17 cellular contexts compared by ENCODE assay signal in the genomic region with DNA sequence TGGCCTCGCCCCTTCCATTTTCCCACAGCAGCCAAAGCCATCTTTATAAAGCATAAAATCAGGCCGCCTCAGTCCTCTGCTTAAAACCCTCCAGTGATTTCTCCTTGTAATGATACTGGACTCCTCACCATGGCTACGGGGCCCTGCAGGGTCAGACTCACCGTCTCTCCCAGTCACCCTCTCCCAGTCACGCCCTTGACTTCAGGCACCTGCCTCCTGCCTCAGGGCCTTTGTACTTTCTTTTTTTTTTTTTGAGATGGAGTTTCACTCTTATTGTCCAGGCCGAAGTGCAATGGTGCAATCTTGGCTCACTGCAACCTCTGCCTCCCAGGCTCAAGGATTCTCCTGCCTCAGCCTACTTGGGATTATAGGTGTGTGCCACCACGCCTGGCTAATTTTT. TPM values are rescaled to one million over a fixed set of nuclear protein-coding genes. Genes with fewer than 3 reads are reported as not detected.
DNase-seq lines count a peak whose midpoint lies in the region; ATAC-seq and TF ChIP-seq lines count a peak whose summit lies in the region.
"Had no signal": no experiment of that assay in that cellular context is flagged by ENCODE, and none has a peak within 500 bp of the region (broad histone marks: within the 10 kb centered on the region; RNA-seq: fewer than 3 reads in every experiment).

No MANE protein-coding gene starts in this region.

- H3K27me3 Mint-ChIP-seq in CD8-positive, alpha-beta T cell (ENCODE audit: low read depth): no peaks in the 10 kb centered on the region
- H3K27me3 Mint-ChIP-seq in HFFc6 (ENCODE audit: insufficient read depth) (no peaks in the 10 kb centered on the region; the same call in 1 of the 2 replicates), mesothelial cell of epicardium (ENCODE audit: low read depth) (peaks cover 11% of the 10 kb centered on the region), WTC11 (ENCODE audit: low read depth) (no peaks in the 10 kb centered on the region)
- H3K27me3 Mint-ChIP-seq in activated T-helper 17 cell treated with anti-CD3 and anti-CD28 coated beads, Interleukin-2, amount 50 U/mL, for 72 hours: no peaks in the 10 kb centered on the region

- no peak for ATAC-seq in CD8-positive, alpha-beta T cell
- no peak for ATAC-seq in activated T-helper 17 cell treated with anti-CD3 and anti-CD28 coated beads, Interleukin-2, amount 50 U/mL, for 72 hours (replicated peaks)
- no peak for ATAC-seq in WTC11
- ATAC-seq: heart right ventricle had no signal

- H3K27ac ChIP-seq in CD8-positive, alpha-beta T cell (ENCODE audit: low read depth, low read length): no peak overlapping the region
- peak overlapping the region; percentile 12 for H3K27ac ChIP-seq in mesenchymal stem cell (ENCODE audit: low read length, poor library complexity, severe bottlenecking)
- H3K27ac ChIP-seq: C4-2B, colonic mucosa, heart right ventricle, skin epidermis had no signal

- no peak overlapping the region for H2BK5ac ChIP-seq in mesenchymal stem cell (ENCODE audit: low read depth, low read length, poor library complexity, severe bottlenecking)

- H3K4me3 ChIP-seq in CD8-positive, alpha-beta T cell (ENCODE audit: low read depth, low read length): no peak overlapping the region
- no peak overlapping the region for H3K4me3 ChIP-seq in mesenchymal stem cell (ENCODE audit: insufficient read depth in 1 of 2, low read depth in 1 of 2, low read length in 2 of 2)
- H3K4me3 ChIP-seq: colonic mucosa, heart right ventricle, skin epidermis had no signal

- no peak overlapping the region for H3K18ac ChIP-seq in mesenchymal stem cell (ENCODE audit: low read depth in 1 of 2, low read length in 2 of 2)

- 92% methylated on average over 7 of the region's 7 CpGs for WGBS in mesenchymal stem cell

- H3K9me3 Mint-ChIP-seq in CD8-positive, alpha-beta T cell: no peaks in the 10 kb centered on the region
- H3K9me3 Mint-ChIP-seq in HFFc6: no peaks in the 10 kb centered on the region; the same call in 1 of the 2 replicates
- H3K9me3 Mint-ChIP-seq in activated T-helper 17 cell treated with anti-CD3 and anti-CD28 coated beads, Interleukin-2, amount 50 U/mL, for 72 hours: no peaks in the 10 kb centered on the region
- H3K9me3 Mint-ChIP-seq in mesothelial cell of epicardium: peaks cover 9% of the 10 kb centered on the region
- peaks cover 7% of the 10 kb centered on the region for H3K9me3 Mint-ChIP-seq in WTC11

- no peak overlapping the region for H3K23ac ChIP-seq in mesenchymal stem cell (ENCODE audit: low read length in 2 of 2)

- intact Hi-C loops in CD8-positive, alpha-beta T cell (cut with DNase I, micrococcal nuclease): no loop called here

- H3K4ac ChIP-seq in mesenchymal stem cell (ENCODE audit: low read depth in 1 of 2, low read length in 2 of 2): no peak overlapping the region

- no peak overlapping the region for H4K8ac ChIP-seq in mesenchymal stem cell (ENCODE audit: low read length)

- H2BK120ac ChIP-seq in mesenchymal stem cell (ENCODE audit: low read depth, low read length): no peak overlapping the region

- no peak overlapping the region for H2BK12ac ChIP-seq in mesenchymal stem cell (ENCODE audit: low read length in 2 of 2)

- no peak overlapping the region for H3K14ac ChIP-seq in mesenchymal stem cell (ENCODE audit: low read length in 2 of 2)

- H3K36me3 ChIP-seq in CD8-positive, alpha-beta T cell (ENCODE audit: insufficient read depth, low read length): peaks cover 26% of the 10 kb centered on the region
- peaks cover 0 to 18% of the 10 kb centered on the region in 2 experiments for H3K36me3 ChIP-seq in mesenchymal stem cell (ENCODE audit: control insufficient read depth in 1 of 2, insufficient read depth in 2 of 2, low read depth in 1 of 2, low read length in 2 of 2)
- H3K36me3 ChIP-seq: colonic mucosa had no signal

- no peaks in the 10 kb centered on the region for H3K27me3 ChIP-seq in CD8-positive, alpha-beta T cell (ENCODE audit: insufficient read depth, low read length)
- no peaks in the 10 kb centered on the region for H3K27me3 ChIP-seq in mesenchymal stem cell (ENCODE audit: control insufficient read depth in 1 of 2, insufficient read depth in 1 of 2, low read length in 2 of 2)
- H3K27me3 ChIP-seq: colonic mucosa, heart right ventricle had no signal

- CTCF ChIA-PET in CD8-positive, alpha-beta T cell (lab: Charles Lee): interaction anchor here (1.0 to 3.0 kb wide), 3 partner anchors 12 to 85 kb away, joined by 3 to 11 read pairs (median 3); no protein-coding TSS in a partner anchor
- CTCF ChIA-PET in WTC11 (lab: Charles Lee): interaction anchor here (1.0 kb wide), 2 partner anchors 18 to 84 kb away, joined by 3 read pairs; no protein-coding TSS in a partner anchor

- H3K79me1 ChIP-seq in mesenchymal stem cell (replicated peaks; ENCODE audit: low read length, poor library complexity, severe bottlenecking): peaks cover 17% of the 10 kb centered on the region

- DNase-seq in CD8-positive, alpha-beta T cell: no peak
- DNase-seq in HFFc6 (no peak), mesenchymal stem cell (no peak), mesothelial cell of epicardium (ENCODE audit: low spot score in 2 of 2, unreplicated experiment in 2 of 2) (no peak), WTC11 (ENCODE audit: low spot score) (no peak), glomerular visceral epithelial cell (ENCODE audit: extremely low spot score) (no peak)
- DNase-seq: activated CD8-positive, alpha-beta memory T cell treated with anti-CD3 and anti-CD28 coated beads, Interleukin-2, amount 50 U/mL, for 4 hours; amygdala; colonic mucosa; erythroblast; heart right ventricle; NCI-H1092; NCI-H2227 treated with DMSO at 0.1 percent for 48 hours; NK-92 treated with Interleukin-12 subunit alpha and Interleukin-12 subunit beta, amount 100 ng/mL, for 24 hours had no signal

- H3K4me3 Mint-ChIP-seq in CD8-positive, alpha-beta T cell: no peak overlapping the region
- H3K4me3 Mint-ChIP-seq in HFFc6 (no peak overlapping the region), mesothelial cell of epicardium (no peak overlapping the region), WTC11 (no peak overlapping the region)
- H3K4me3 Mint-ChIP-seq in activated T-helper 17 cell treated with anti-CD3 and anti-CD28 coated beads, Interleukin-2, amount 50 U/mL, for 72 hours: no peak overlapping the region

- H4K91ac ChIP-seq in mesenchymal stem cell (ENCODE audit: low read length): no peak overlapping the region

- peaks cover 72% of the 10 kb centered on the region for H3K36me3 Mint-ChIP-seq in CD8-positive, alpha-beta T cell
- peaks cover 9% of the 10 kb centered on the region for H3K36me3 Mint-ChIP-seq in HFFc6 (ENCODE audit: low read depth)
- H3K36me3 Mint-ChIP-seq in activated T-helper 17 cell treated with anti-CD3 and anti-CD28 coated beads, Interleukin-2, amount 50 U/mL, for 72 hours (ENCODE audit: low read depth): peaks cover 77% of the 10 kb centered on the region
- H3K36me3 Mint-ChIP-seq in mesothelial cell of epicardium: peaks cover 2% of the 10 kb centered on the region
- H3K36me3 Mint-ChIP-seq in WTC11: peaks cover 5% of the 10 kb centered on the region; the same call in 1 of the 2 replicates

- TF ChIP-seq CTCF in CD8-positive, alpha-beta T cell (IDR thresholded peaks at IDR 0.05): no peak
- TF ChIP-seq CTCF in HFFc6 (IDR thresholded peaks at IDR 0.05) (no peak), mesothelial cell of epicardium (IDR thresholded peaks at IDR 0.05; ENCODE audit: unreplicated experiment) (no peak), WTC11 (IDR thresholded peaks at IDR 0.05) (no peak)

- H3K9ac ChIP-seq in mesenchymal stem cell (ENCODE audit: low read length): no peak overlapping the region

- no peak overlapping the region for H2AK5ac ChIP-seq in mesenchymal stem cell (ENCODE audit: low read length, severe bottlenecking)

- peaks cover 45% of the 10 kb centered on the region for H3K4me1 ChIP-seq in CD8-positive, alpha-beta T cell (ENCODE audit: insufficient read depth, low read length)
- peaks cover 26% of the 10 kb centered on the region for H3K4me1 ChIP-seq in mesenchymal stem cell (ENCODE audit: control insufficient read depth, insufficient read depth, low read depth, low read length)
- H3K4me1 ChIP-seq: colonic mucosa had no signal

- H3K9me3 ChIP-seq in CD8-positive, alpha-beta T cell (ENCODE audit: low read length): no peaks in the 10 kb centered on the region
- no peaks in the 10 kb centered on the region for H3K9me3 ChIP-seq in mesenchymal stem cell (ENCODE audit: control insufficient read depth, low read length)
- H3K9me3 ChIP-seq: colonic mucosa, heart right ventricle had no signal

- H3K27ac Mint-ChIP-seq in CD8-positive, alpha-beta T cell: peak overlapping the region; percentile 58
- H3K27ac Mint-ChIP-seq in HFFc6: peak overlapping the region; percentile 96; the same call in 1 of the 2 replicates
- H3K27ac Mint-ChIP-seq in activated T-helper 17 cell treated with anti-CD3 and anti-CD28 coated beads, Interleukin-2, amount 50 U/mL, for 72 hours: peak overlapping the region; percentile 71
- no peak overlapping the region for H3K27ac Mint-ChIP-seq in mesothelial cell of epicardium
- no peak overlapping the region for H3K27ac Mint-ChIP-seq in WTC11

- peaks cover 68% of the 10 kb centered on the region for H3K4me1 Mint-ChIP-seq in CD8-positive, alpha-beta T cell (ENCODE audit: low read depth)
- H3K4me1 Mint-ChIP-seq in HFFc6 (ENCODE audit: low read depth): peaks cover 47% of the 10 kb centered on the region
- H3K4me1 Mint-ChIP-seq in activated T-helper 17 cell treated with anti-CD3 and anti-CD28 coated beads, Interleukin-2, amount 50 U/mL, for 72 hours: peaks cover 32% of the 10 kb centered on the region
- H3K4me1 Mint-ChIP-seq in mesothelial cell of epicardium: peaks cover 6% of the 10 kb centered on the region
- peaks cover 10% of the 10 kb centered on the region for H3K4me1 Mint-ChIP-seq in WTC11

- H2AFZ ChIP-seq in mesenchymal stem cell (ENCODE audit: low read depth, low read length): no peak overlapping the region

- no peak overlapping the region for H3K4me2 ChIP-seq in mesenchymal stem cell (ENCODE audit: low read length, poor library complexity, severe bottlenecking)

- no peak overlapping the region for H2BK15ac ChIP-seq in mesenchymal stem cell (ENCODE audit: low read depth, poor library complexity, severe bottlenecking)

- POLR2A ChIA-PET in CD8-positive, alpha-beta T cell (lab: Charles Lee): interaction anchor here (0.8 kb wide), 1 partner anchor 12 kb away, joined by 3 read pairs; no protein-coding TSS in a partner anchor
- POLR2A ChIA-PET in WTC11 (lab: Charles Lee): no interaction called here

TF ChIP-seq in WTC11, 78 proteins besides CTCF, POLR2A, EP300 and RAD21 (continues in another document):
- no peak for TF ChIP-seq HMGA2 (CRISPR knock-in tag; IDR thresholded peaks at IDR 0.05)

RNA-seq across cellular contexts. Expression of a gene that starts 47.8 kb away (rescaled TPM):
- total RNA-seq in CD8-positive, alpha-beta T cell: 100 to 1,000 TPM; 200 to 214 TPM
- 10 to 100 TPM in 2 of 6 experiments, 1 to 10 TPM in 4; 7.3 to 14.6 (median 9.2) TPM for total RNA-seq in HFFc6 (2021; fragmentation: NEBNext Ultra II Directional; extraction: Animal tissue kit (Norgen Biotek cat#: 25700))
- total RNA-seq in activated T-helper 17 cell treated with anti-CD3 and anti-CD28 coated beads, Interleukin-2, amount 50 U/mL, for 72 hours: 100 to 1,000 TPM; 114 to 120 TPM
- polyA plus RNA-seq in mesenchymal stem cell (2013, experiment 1 of 2): 3.0 TPM
- 2.7 TPM for polyA plus RNA-seq in mesenchymal stem cell (2013, experiment 2 of 2)
- total RNA-seq in mesothelial cell of epicardium (3.7 to 4.7 TPM (median 4.3 TPM) in 3 replicates), WTC11 (2021) (17.9 to 23.1 TPM (median 20.2 TPM) in 3 replicates)

Comparison
In these comparisons a context has a peak if more than half of its experiments do, and no peak if none do; other contexts are left out.
1. H3K27ac Mint-ChIP-seq: peak in CD8-positive, alpha-beta T cell (single experiment), HFFc6 (single experiment) and activated T-helper 17 cell treated with anti-CD3 and anti-CD28 coated beads, Interleukin-2, amount 50 U/mL, for 72 hours (single experiment); none in mesothelial cell of epicardium (single experiment) and WTC11 (single experiment).